1 cellular context compared by ENCODE assay signal in the genomic region with DNA sequence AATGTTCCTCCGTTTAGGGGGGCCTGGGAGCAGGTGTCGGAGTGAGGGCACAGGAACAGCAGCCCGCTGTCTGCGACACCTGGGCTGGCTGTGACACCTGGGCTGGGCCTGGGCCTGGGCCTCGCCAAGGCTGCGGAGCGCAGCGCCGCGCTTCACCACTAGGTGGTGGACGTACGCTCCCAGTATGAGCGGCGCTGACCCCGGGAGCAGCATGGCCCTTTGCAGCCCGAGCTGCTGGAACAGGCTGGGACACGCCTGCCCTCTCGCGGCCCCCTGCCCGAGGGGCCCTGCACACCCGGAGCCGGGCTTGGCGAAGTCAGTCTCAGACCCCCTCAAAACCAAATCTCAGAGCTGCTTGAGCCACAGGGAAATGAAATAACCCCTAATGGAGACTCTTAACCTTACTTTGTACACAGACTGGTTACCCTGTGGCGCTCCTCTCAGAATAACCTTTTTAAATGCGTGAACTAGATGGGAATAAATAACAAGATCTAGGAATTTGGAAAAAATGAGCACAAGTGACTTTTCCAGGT.
TF ChIP-seq lines count a peak whose summit lies in the region.

No MANE protein-coding gene starts in this region.

TF ChIP-seq in HepG2, 621 proteins besides CTCF, POLR2A, EP300 and RAD21 (continued from another document and continues in another):
- TF ChIP-seq, protein P1, sequence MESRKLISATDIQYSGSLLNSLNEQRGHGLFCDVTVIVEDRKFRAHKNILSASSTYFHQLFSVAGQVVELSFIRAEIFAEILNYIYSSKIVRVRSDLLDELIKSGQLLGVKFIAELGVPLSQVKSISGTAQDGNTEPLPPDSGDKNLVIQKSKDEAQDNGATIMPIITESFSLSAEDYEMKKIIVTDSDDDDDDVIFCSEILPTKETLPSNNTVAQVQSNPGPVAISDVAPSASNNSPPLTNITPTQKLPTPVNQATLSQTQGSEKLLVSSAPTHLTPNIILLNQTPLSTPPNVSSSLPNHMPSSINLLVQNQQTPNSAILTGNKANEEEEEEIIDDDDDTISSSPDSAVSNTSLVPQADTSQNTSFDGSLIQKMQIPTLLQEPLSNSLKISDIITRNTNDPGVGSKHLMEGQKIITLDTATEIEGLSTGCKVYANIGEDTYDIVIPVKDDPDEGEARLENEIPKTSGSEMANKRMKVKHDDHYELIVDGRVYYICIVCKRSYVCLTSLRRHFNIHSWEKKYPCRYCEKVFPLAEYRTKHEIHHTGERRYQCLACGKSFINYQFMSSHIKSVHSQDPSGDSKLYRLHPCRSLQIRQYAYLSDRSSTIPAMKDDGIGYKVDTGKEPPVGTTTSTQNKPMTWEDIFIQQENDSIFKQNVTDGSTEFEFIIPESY (CRISPR knock-in tag; IDR thresholded peaks at IDR 0.05) = peak; percentile 78
- TF ChIP-seq RXRA (CRISPR knock-in tag; IDR thresholded peaks at IDR 0.05) (peak; percentile 92), JUND (CRISPR knock-in tag; IDR thresholded peaks at IDR 0.05) (no peak), DNMT1 (CRISPR knock-in tag; IDR thresholded peaks at IDR 0.05) (0 out of 2 replicates have a peak, but pooled peaks have one; percentile 52), ZNF180 (CRISPR knock-in tag; IDR thresholded peaks at IDR 0.05; ENCODE audit: borderline replicate concordance, low read depth) (no peak), ZNF33B (CRISPR knock-in tag; IDR thresholded peaks at IDR 0.05) (peak; percentile 69; the same call in 1 of the 2 replicates), ZNF12 (CRISPR knock-in tag; IDR thresholded peaks at IDR 0.05) (peak; percentile 85), ZNF790 (CRISPR knock-in tag; IDR thresholded peaks at IDR 0.05; ENCODE audit: borderline replicate concordance) (no peak), HCFC1 (IDR thresholded peaks at IDR 0.05; ENCODE audit: low read depth, low read length) (no peak), ATF7 (IDR thresholded peaks at IDR 0.05) (no peak), ATF7 (CRISPR knock-in tag; IDR thresholded peaks at IDR 0.05) (no peak), HNRNPL (IDR thresholded peaks at IDR 0.05; ENCODE audit: low read depth, low read length) (peak; percentile 66; the same call in 1 of the 2 replicates), SMYD3 (CRISPR knock-in tag; IDR thresholded peaks at IDR 0.05) (no peak), KLF6 (CRISPR knock-in tag; IDR thresholded peaks at IDR 0.05) (no peak), CCDC6 (CRISPR knock-in tag; IDR thresholded peaks at IDR 0.05) (peak; percentile 81), NFKBIZ (CRISPR knock-in tag; IDR thresholded peaks at IDR 0.05) (no peak; the same call in 1 of the 2 replicates), POLR2AphosphoS5 (IDR thresholded peaks at IDR 0.05; ENCODE audit: low read depth, low read length) (no peak), CCAR2 (optimal IDR thresholded peaks at IDR 0.05; ENCODE audit: low read depth, low read length) (no peak), SMAD9 (CRISPR knock-in tag; IDR thresholded peaks at IDR 0.05) (no peak), SMAD3 (CRISPR knock-in tag; IDR thresholded peaks at IDR 0.05) (0 out of 2 replicates have a peak, but pooled peaks have one; percentile 66), ZNF547 (CRISPR knock-in tag; IDR thresholded peaks at IDR 0.05) (peak; percentile 93), GATA4 (IDR thresholded peaks at IDR 0.05; ENCODE audit: borderline replicate concordance, low read depth) (no peak), NFE2L1 (CRISPR knock-in tag; IDR thresholded peaks at IDR 0.05; ENCODE audit: borderline replicate concordance) (no peak), TBP (CRISPR knock-in tag; IDR thresholded peaks at IDR 0.05) (peak; percentile 80; the same call in 1 of the 2 replicates), ZFP90 (CRISPR knock-in tag; IDR thresholded peaks at IDR 0.05; ENCODE audit: borderline replicate concordance) (peak; percentile 90), TSC22D2 (CRISPR knock-in tag; IDR thresholded peaks at IDR 0.05; ENCODE audit: borderline replicate concordance) (peak; percentile 79; the same call in 1 of the 2 replicates), SCMH1 (CRISPR knock-in tag; IDR thresholded peaks at IDR 0.05; ENCODE audit: borderline replicate concordance) (no peak), GABPA (IDR thresholded peaks at IDR 0.05; ENCODE audit: low read depth, low read length) (no peak), GABPA (CRISPR knock-in tag; IDR thresholded peaks at IDR 0.05; ENCODE audit: low read depth) (no peak), ISX (CRISPR knock-in tag; conservative IDR thresholded peaks at IDR 0.05) (no peak), ZNF839 (CRISPR knock-in tag; IDR thresholded peaks at IDR 0.05; ENCODE audit: borderline replicate concordance) (peak; percentile 51; the same call in 1 of the 2 replicates), GATAD2A (CRISPR knock-in tag; IDR thresholded peaks at IDR 0.05) (peak; percentile 77), CBX5 (CRISPR knock-in tag; IDR thresholded peaks at IDR 0.05; ENCODE audit: borderline replicate concordance) (peak; percentile 93; the same call in 1 of the 2 replicates), GZF1 (CRISPR knock-in tag; IDR thresholded peaks at IDR 0.05) (peak; percentile 39; the same call in 1 of the 2 replicates), SOX13 (IDR thresholded peaks at IDR 0.05) (no peak), SOX13 (CRISPR knock-in tag; conservative IDR thresholded peaks at IDR 0.05 in 1 of 2, IDR thresholded peaks at IDR 0.05 in 1 of 2) (peak in 1 of 2 experiments; percentile 68; a peak in 1 of 4 replicates), ZNF33A (CRISPR knock-in tag; IDR thresholded peaks at IDR 0.05; ENCODE audit: borderline replicate concordance) (no peak), ZC3H13 (CRISPR knock-in tag; IDR thresholded peaks at IDR 0.05) (no peak), MAFF (IDR thresholded peaks at IDR 0.05; ENCODE audit: low read depth, low read length) (no peak), KLF12 (CRISPR knock-in tag; IDR thresholded peaks at IDR 0.05; ENCODE audit: borderline replicate concordance) (no peak), SOX6 (IDR thresholded peaks at IDR 0.05) (no peak), SOX6 (CRISPR knock-in tag; IDR thresholded peaks at IDR 0.05) (peak; percentile 61; the same call in 1 of the 2 replicates)
- TF ChIP-seq, protein P2, sequence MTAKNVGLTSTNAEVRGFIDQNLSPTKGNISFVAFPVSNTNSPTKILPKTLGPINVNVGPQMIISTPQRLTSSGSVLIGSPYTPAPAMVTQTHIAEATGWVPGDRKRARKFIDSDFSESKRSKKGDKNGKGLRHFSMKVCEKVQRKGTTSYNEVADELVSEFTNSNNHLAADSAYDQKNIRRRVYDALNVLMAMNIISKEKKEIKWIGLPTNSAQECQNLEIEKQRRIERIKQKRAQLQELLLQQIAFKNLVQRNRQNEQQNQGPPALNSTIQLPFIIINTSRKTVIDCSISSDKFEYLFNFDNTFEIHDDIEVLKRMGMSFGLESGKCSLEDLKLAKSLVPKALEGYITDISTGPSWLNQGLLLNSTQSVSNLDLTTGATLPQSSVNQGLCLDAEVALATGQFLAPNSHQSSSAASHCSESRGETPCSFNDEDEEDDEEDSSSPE (CRISPR knock-in tag; IDR thresholded peaks at IDR 0.05) = 0 out of 2 replicates have a peak, but pooled peaks have one; percentile 29
- TF ChIP-seq, protein P3, sequence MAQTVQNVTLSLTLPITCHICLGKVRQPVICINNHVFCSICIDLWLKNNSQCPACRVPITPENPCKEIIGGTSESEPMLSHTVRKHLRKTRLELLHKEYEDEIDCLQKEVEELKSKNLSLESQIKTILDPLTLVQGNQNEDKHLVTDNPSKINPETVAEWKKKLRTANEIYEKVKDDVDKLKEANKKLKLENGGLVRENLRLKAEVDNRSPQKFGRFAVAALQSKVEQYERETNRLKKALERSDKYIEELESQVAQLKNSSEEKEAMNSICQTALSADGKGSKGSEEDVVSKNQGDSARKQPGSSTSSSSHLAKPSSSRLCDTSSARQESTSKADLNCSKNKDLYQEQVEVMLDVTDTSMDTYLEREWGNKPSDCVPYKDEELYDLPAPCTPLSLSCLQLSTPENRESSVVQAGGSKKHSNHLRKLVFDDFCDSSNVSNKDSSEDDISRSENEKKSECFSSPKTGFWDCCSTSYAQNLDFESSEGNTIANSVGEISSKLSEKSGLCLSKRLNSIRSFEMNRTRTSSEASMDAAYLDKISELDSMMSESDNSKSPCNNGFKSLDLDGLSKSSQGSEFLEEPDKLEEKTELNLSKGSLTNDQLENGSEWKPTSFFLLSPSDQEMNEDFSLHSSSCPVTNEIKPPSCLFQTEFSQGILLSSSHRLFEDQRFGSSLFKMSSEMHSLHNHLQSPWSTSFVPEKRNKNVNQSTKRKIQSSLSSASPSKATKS (CRISPR knock-in tag; IDR thresholded peaks at IDR 0.05) = no peak
- TF ChIP-seq, protein P4, sequence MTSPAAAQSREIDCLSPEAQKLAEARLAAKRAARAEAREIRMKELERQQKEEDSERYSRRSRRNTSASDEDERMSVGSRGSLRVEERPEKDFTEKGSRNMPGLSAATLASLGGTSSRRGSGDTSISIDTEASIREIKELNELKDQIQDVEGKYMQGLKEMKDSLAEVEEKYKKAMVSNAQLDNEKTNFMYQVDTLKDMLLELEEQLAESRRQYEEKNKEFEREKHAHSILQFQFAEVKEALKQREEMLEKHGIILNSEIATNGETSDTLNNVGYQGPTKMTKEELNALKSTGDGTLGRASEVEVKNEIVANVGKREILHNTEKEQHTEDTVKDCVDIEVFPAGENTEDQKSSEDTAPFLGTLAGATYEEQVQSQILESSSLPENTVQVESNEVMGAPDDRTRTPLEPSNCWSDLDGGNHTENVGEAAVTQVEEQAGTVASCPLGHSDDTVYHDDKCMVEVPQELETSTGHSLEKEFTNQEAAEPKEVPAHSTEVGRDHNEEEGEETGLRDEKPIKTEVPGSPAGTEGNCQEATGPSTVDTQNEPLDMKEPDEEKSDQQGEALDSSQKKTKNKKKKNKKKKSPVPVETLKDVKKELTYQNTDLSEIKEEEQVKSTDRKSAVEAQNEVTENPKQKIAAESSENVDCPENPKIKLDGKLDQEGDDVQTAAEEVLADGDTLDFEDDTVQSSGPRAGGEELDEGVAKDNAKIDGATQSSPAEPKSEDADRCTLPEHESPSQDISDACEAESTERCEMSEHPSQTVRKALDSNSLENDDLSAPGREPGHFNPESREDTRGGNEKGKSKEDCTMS (CRISPR knock-in tag; conservative IDR thresholded peaks at IDR 0.05) = no peak
- TF ChIP-seq, protein P5, sequence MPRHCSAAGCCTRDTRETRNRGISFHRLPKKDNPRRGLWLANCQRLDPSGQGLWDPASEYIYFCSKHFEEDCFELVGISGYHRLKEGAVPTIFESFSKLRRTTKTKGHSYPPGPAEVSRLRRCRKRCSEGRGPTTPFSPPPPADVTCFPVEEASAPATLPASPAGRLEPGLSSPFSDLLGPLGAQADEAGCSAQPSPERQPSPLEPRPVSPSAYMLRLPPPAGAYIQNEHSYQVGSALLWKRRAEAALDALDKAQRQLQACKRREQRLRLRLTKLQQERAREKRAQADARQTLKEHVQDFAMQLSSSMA (CRISPR knock-in tag; IDR thresholded peaks at IDR 0.05) = peak; percentile 81
- TF ChIP-seq, protein P6, sequence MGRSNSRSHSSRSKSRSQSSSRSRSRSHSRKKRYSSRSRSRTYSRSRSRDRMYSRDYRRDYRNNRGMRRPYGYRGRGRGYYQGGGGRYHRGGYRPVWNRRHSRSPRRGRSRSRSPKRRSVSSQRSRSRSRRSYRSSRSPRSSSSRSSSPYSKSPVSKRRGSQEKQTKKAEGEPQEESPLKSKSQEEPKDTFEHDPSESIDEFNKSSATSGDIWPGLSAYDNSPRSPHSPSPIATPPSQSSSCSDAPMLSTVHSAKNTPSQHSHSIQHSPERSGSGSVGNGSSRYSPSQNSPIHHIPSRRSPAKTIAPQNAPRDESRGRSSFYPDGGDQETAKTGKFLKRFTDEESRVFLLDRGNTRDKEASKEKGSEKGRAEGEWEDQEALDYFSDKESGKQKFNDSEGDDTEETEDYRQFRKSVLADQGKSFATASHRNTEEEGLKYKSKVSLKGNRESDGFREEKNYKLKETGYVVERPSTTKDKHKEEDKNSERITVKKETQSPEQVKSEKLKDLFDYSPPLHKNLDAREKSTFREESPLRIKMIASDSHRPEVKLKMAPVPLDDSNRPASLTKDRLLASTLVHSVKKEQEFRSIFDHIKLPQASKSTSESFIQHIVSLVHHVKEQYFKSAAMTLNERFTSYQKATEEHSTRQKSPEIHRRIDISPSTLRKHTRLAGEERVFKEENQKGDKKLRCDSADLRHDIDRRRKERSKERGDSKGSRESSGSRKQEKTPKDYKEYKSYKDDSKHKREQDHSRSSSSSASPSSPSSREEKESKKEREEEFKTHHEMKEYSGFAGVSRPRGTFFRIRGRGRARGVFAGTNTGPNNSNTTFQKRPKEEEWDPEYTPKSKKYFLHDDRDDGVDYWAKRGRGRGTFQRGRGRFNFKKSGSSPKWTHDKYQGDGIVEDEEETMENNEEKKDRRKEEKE (IDR thresholded peaks at IDR 0.05) = no peak
- TF ChIP-seq, protein P7, sequence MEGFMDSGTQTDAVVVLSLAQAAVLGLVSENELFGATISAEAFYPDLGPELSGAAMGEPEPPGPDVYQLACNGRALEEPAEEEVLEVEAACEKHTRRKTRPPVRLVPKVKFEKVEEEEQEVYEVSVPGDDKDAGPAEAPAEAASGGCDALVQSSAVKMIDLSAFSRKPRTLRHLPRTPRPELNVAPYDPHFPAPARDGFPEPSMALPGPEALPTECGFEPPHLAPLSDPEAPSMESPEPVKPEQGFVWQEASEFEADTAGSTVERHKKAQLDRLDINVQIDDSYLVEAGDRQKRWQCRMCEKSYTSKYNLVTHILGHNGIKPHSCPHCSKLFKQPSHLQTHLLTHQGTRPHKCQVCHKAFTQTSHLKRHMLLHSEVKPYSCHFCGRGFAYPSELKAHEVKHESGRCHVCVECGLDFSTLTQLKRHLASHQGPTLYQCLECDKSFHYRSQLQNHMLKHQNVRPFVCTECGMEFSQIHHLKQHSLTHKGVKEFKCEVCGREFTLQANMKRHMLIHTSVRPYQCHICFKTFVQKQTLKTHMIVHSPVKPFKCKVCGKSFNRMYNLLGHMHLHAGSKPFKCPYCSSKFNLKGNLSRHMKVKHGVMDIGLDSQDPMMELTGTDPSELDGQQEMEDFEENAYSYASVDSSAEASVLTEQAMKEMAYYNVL (CRISPR knock-in tag; IDR thresholded peaks at IDR 0.05; ENCODE audit: borderline replicate concordance) = no peak
- TF ChIP-seq, protein P8, sequence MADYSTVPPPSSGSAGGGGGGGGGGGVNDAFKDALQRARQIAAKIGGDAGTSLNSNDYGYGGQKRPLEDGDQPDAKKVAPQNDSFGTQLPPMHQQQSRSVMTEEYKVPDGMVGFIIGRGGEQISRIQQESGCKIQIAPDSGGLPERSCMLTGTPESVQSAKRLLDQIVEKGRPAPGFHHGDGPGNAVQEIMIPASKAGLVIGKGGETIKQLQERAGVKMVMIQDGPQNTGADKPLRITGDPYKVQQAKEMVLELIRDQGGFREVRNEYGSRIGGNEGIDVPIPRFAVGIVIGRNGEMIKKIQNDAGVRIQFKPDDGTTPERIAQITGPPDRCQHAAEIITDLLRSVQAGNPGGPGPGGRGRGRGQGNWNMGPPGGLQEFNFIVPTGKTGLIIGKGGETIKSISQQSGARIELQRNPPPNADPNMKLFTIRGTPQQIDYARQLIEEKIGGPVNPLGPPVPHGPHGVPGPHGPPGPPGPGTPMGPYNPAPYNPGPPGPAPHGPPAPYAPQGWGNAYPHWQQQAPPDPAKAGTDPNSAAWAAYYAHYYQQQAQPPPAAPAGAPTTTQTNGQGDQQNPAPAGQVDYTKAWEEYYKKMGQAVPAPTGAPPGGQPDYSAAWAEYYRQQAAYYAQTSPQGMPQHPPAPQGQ (CRISPR knock-in tag; IDR thresholded peaks at IDR 0.05; ENCODE audit: borderline replicate concordance) = no peak
- TF ChIP-seq, protein P9, sequence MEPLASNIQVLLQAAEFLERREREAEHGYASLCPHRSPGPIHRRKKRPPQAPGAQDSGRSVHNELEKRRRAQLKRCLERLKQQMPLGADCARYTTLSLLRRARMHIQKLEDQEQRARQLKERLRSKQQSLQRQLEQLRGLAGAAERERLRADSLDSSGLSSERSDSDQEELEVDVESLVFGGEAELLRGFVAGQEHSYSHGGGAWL (CRISPR knock-in tag; IDR thresholded peaks at IDR 0.05) = peak; percentile 92
